In genomic region chr2:63680455-63680854, GRCh38 we compare ENCODE assay signal across 19 cellular contexts.
DNase-seq lines count a peak whose midpoint lies in the region; ATAC-seq, FAIRE-seq and TF ChIP-seq lines count a peak whose summit lies in the region.
"Had no signal": no experiment of that assay in that cellular context is flagged by ENCODE, and none has a peak within 500 bp of the region (broad histone marks: within the 10 kb centered on the region; RNA-seq: fewer than 3 reads in every experiment).

No MANE protein-coding gene starts in this region.

- no peaks in the 10 kb centered on the region for H3K36me3 ChIP-seq in left ventricle myocardium inferior
- peaks cover 0 to 3% of the 10 kb centered on the region in 2 experiments for H3K36me3 ChIP-seq in trophoblast cell (ENCODE audit: control insufficient read depth in 1 of 2, insufficient read depth in 2 of 2, low read length in 2 of 2)
- no peaks in the 10 kb centered on the region for H3K36me3 ChIP-seq in thyroid gland
- H3K36me3 ChIP-seq: BE2C, HAP-1 had no signal

- no peak overlapping the region for H3K4me2 ChIP-seq in trophoblast cell (ENCODE audit: low read length)
- H3K4me2 ChIP-seq: A549 had no signal

- H3K79me1 ChIP-seq in trophoblast cell (ENCODE audit: low read length), result no peaks in the 10 kb centered on the region

- DNase-seq in cardiac septum (ENCODE audit: low spot score) (peak; percentile 78), left ventricle myocardium inferior (peak; percentile 26), trophoblast cell (no peak), thyroid gland (peak; percentile 17 to 21), D721Med (ENCODE audit: insufficient read length, low spot score) (no peak)
- DNase-seq: BE2C; CD8-positive, alpha-beta T cell; COR-L47; DMS53; GF-D8; GOT3 had no signal

- no peak overlapping the region for H2AK5ac ChIP-seq in trophoblast cell (ENCODE audit: low read length)

- no peak for TF ChIP-seq POLR2A in thyroid gland (IDR thresholded peaks at IDR 0.05)

- intact Hi-C loops in cardiac septum (cut with DNase I), result no loop called here
- intact Hi-C loops in left ventricle myocardium inferior (cut with micrococcal nuclease), result no loop called here
- intact Hi-C loops in thyroid gland (cut with DNase I), result no loop called here

- H4K91ac ChIP-seq in trophoblast cell (ENCODE audit: low read depth, low read length), result no peak overlapping the region

- ATAC-seq in HG02981 (IDR thresholded peaks at IDR 0.05; ENCODE audit: unreplicated experiment) (no peak), HG03378 (IDR thresholded peaks at IDR 0.05; ENCODE audit: unreplicated experiment) (no peak)
- ATAC-seq: A549; CD8-positive, alpha-beta T cell; K562 had no signal

- no peak overlapping the region for H3K14ac ChIP-seq in trophoblast cell (ENCODE audit: low read length)

- H3K79me2 ChIP-seq in trophoblast cell (ENCODE audit: control insufficient read depth, insufficient read depth, low read length, poor library complexity), result no peaks in the 10 kb centered on the region

- no peak overlapping the region for H4K12ac ChIP-seq in trophoblast cell (ENCODE audit: low read depth, low read length)

- H4K8ac ChIP-seq in trophoblast cell (ENCODE audit: low read depth, low read length), result no peak overlapping the region

- H2BK12ac ChIP-seq in trophoblast cell (ENCODE audit: low read length), result no peak overlapping the region

- H3K4me1 ChIP-seq in left ventricle myocardium inferior, result peaks cover 13% of the 10 kb centered on the region
- no peaks in the 10 kb centered on the region for H3K4me1 ChIP-seq in trophoblast cell (ENCODE audit: control insufficient read depth in 1 of 2, insufficient read depth in 2 of 2, low read length in 2 of 2)
- H3K4me1 ChIP-seq in thyroid gland, result no peaks in the 10 kb centered on the region
- H3K4me1 ChIP-seq: A549, BE2C, HAP-1 had no signal

- H3K4ac ChIP-seq in trophoblast cell (ENCODE audit: low read depth, low read length), result no peak overlapping the region

- H3K23ac ChIP-seq in trophoblast cell (ENCODE audit: low read length), result no peak overlapping the region

- no peak for FAIRE-seq in D721Med (lab: Jason Lieb, UNC)
- FAIRE-seq: A549, GM19239, K562 had no signal

- H3K4me3 ChIP-seq in left ventricle myocardium inferior (no peak overlapping the region), trophoblast cell (ENCODE audit: low read depth, low read length) (no peak overlapping the region), thyroid gland (replicated peaks in 1 of 3) (no peak overlapping the region)
- H3K4me3 ChIP-seq: A549, HAP-1, K562 had no signal

- no peak overlapping the region for H2BK120ac ChIP-seq in trophoblast cell (ENCODE audit: insufficient read depth, low read length, poor library complexity)

- peak overlapping the region; percentile 42 for H3K9ac ChIP-seq in trophoblast cell (ENCODE audit: low read length)

- H3K9me3 ChIP-seq in left ventricle myocardium inferior (replicated peaks) (no peaks in the 10 kb centered on the region), trophoblast cell (ENCODE audit: insufficient read depth, low read depth, low read length) (no peaks in the 10 kb centered on the region), thyroid gland (no peaks in the 10 kb centered on the region)
- H3K9me3 ChIP-seq: A549, BE2C, HAP-1 had no signal

- no peak overlapping the region for H2AFZ ChIP-seq in trophoblast cell (ENCODE audit: insufficient read depth, low read length, poor library complexity)

- H3K18ac ChIP-seq in trophoblast cell (ENCODE audit: low read length), result no peak overlapping the region

- no peak overlapping the region for H2BK5ac ChIP-seq in trophoblast cell (ENCODE audit: low read depth, low read length, poor library complexity)

- H3K27me3 ChIP-seq in left ventricle myocardium inferior (ENCODE audit: low read depth), result no peaks in the 10 kb centered on the region
- no peaks in the 10 kb centered on the region for H3K27me3 ChIP-seq in trophoblast cell (ENCODE audit: insufficient read depth, low read length)
- no peaks in the 10 kb centered on the region for H3K27me3 ChIP-seq in thyroid gland
- H3K27me3 ChIP-seq: BE2C had no signal

- WGBS in trophoblast cell (ENCODE audit: extremely low coverage, insufficient coverage, insufficient read length), result no CpG with 5 or more reads among the region's 1 CpG
- 40 to 57% methylated on average over 1 of the region's 1 CpG for WGBS in thyroid gland, 2 donors

- no peak for TF ChIP-seq CTCF in left ventricle myocardium inferior (IDR thresholded peaks at IDR 0.05; ENCODE audit: borderline replicate concordance)
- no peak for TF ChIP-seq CTCF in thyroid gland (IDR thresholded peaks at IDR 0.05)
- no peak for TF ChIP-seq CTCF in D721Med (IDR thresholded peaks at IDR 0.05; ENCODE audit: insufficient read depth, missing control alignments)

- H3K27ac ChIP-seq in left ventricle myocardium inferior (replicated peaks) (no peak overlapping the region), trophoblast cell (ENCODE audit: low read depth, low read length) (no peak overlapping the region), thyroid gland (no peak overlapping the region)
- H3K27ac ChIP-seq: A549, C4-2B, HL-60 had no signal

Comparison
In these comparisons a context has a peak if more than half of its experiments do, and no peak if none do; other contexts are left out.
1. DNase-seq: peak in cardiac septum (single experiment), left ventricle myocardium inferior (single experiment) and thyroid gland (2 of 2); none in trophoblast cell (0 of 2) and D721Med (single experiment).